ENCODE assay signal across 16 cellular contexts in genomic region chr19:22607653-22608430, GRCh38. TPM values are rescaled to one million over a fixed set of nuclear protein-coding genes. Genes with fewer than 3 reads are reported as not detected.
DNase-seq lines count a peak whose midpoint lies in the region; ATAC-seq and TF ChIP-seq lines count a peak whose summit lies in the region.
"Had no signal": no experiment of that assay in that cellular context is flagged by ENCODE, and none has a peak within 500 bp of the region (broad histone marks: within the 10 kb centered on the region; RNA-seq: fewer than 3 reads in every experiment).

No MANE protein-coding gene starts in this region.

- TF ChIP-seq POLR2A in esophagus muscularis mucosa (IDR thresholded peaks at IDR 0.05; ENCODE audit: low read depth) (no peak), testis (IDR thresholded peaks at IDR 0.05) (no peak)

- H3K27ac ChIP-seq in esophagus muscularis mucosa (replicated peaks in 1 of 4): no peak overlapping the region
- H3K27ac ChIP-seq in testis: no peak overlapping the region
- H3K27ac ChIP-seq: GM23248 had no signal

- peak; percentile 81 for DNase-seq in esophagus muscularis mucosa (ENCODE audit: extremely low spot score)
- peak; percentile 82 for DNase-seq in mesenteric fat pad (ENCODE audit: low spot score)
- DNase-seq in testis: peak; percentile 4
- DNase-seq in Kasumi-1 (lab: John Stamatoyannopoulos, UW): no peak
- no peak for DNase-seq in hypothalamus (lab: John Stamatoyannopoulos, UW)
- DNase-seq: C1 segment of cervical spinal cord; Calu3; CD4-positive, alpha-beta memory T cell; COR-L47; DND-41; GM23248; H7; HCEC 1CT had no signal

- TF ChIP-seq EP300 in esophagus muscularis mucosa (IDR thresholded peaks at IDR 0.05): no peak

- WGBS in esophagus muscularis mucosa: 70% methylated on average over 17 of the region's 18 CpGs
- WGBS in testis, 2 donors: 69 to 78% methylated on average over 4 to 18 of the region's 18 CpGs

- H3K27me3 ChIP-seq in esophagus muscularis mucosa: peaks cover 0 to 21% (median 0%) of the 10 kb centered on the region in 4 donors
- H3K27me3 ChIP-seq in testis: no peaks in the 10 kb centered on the region

- intact Hi-C loops in esophagus muscularis mucosa (cut with DNase I) (no loop called here), testis (cut with DNase I; ENCODE audit: low total_unique reads) (no loop called here)

- ATAC-seq in activated CD4-positive, CD25-positive, alpha-beta regulatory T cell treated with anti-CD3 and anti-CD28 coated beads, Interleukin-2, amount 50 U/mL, for 24 hours: no peak

- no peaks in the 10 kb centered on the region for H3K36me3 ChIP-seq in esophagus muscularis mucosa
- no peaks in the 10 kb centered on the region for H3K36me3 ChIP-seq in testis (ENCODE audit: low read depth, missing control alignments)

- TF ChIP-seq CTCF in esophagus muscularis mucosa (IDR thresholded peaks at IDR 0.05) (no peak), testis (IDR thresholded peaks at IDR 0.05) (no peak)

- no peaks in the 10 kb centered on the region for H3K9me3 ChIP-seq in esophagus muscularis mucosa
- H3K9me3 ChIP-seq in testis: no peaks in the 10 kb centered on the region

- H3K4me3 ChIP-seq in esophagus muscularis mucosa: no peak overlapping the region
- no peak overlapping the region for H3K4me3 ChIP-seq in testis
- H3K4me3 ChIP-seq: GM23248 had no signal

- H3K4me1 ChIP-seq in esophagus muscularis mucosa (no peaks in the 10 kb centered on the region), testis (no peaks in the 10 kb centered on the region)

RNA-seq across cellular contexts. Expression of gene ZNF492, which starts 26.3 kb away (rescaled TPM):
- under 1 TPM; under 0.01 to 0.42 (median 0.15) TPM for total RNA-seq in esophagus muscularis mucosa
- 0.29 TPM for total RNA-seq in mesenteric fat pad
- 1 to 10 TPM; 2.7 to 3.3 TPM for total RNA-seq in testis
- polyA plus RNA-seq in testis (ENCODE audit: insufficient read depth, low read depth, low replicate concordance): 1.2 TPM
- total RNA-seq: A673, Calu3, H1, H7 had no signal
- polyA plus RNA-seq: H1 had no signal

Comparison
In these comparisons a context has a peak if more than half of its experiments do, and no peak if none do; other contexts are left out.
1. DNase-seq: peak in esophagus muscularis mucosa (single experiment), mesenteric fat pad (single experiment) and testis (single experiment); none in Kasumi-1 (0 of 2) and hypothalamus (0 of 51).